Comparison of ENCODE assay signal across 18 cellular contexts in genomic region chr2:141348481-141348880, GRCh38.
DNase-seq lines count a peak whose midpoint lies in the region; ATAC-seq, FAIRE-seq and TF ChIP-seq lines count a peak whose summit lies in the region.
"Had no signal": no experiment of that assay in that cellular context is flagged by ENCODE, and none has a peak within 500 bp of the region (broad histone marks: within the 10 kb centered on the region; RNA-seq: fewer than 3 reads in every experiment).

No MANE protein-coding gene starts in this region.

- no peak overlapping the region for H3K27ac ChIP-seq in astrocyte (ENCODE audit: low read depth, low read length)
- no peak overlapping the region for H3K27ac ChIP-seq in fibroblast of lung (ENCODE audit: insufficient read depth, low read length)
- H3K27ac ChIP-seq: PC-9, SJCRH30 had no signal

- no peak overlapping the region for H3K4me2 ChIP-seq in astrocyte (ENCODE audit: low read length)
- no peak overlapping the region for H3K4me2 ChIP-seq in fibroblast of lung (ENCODE audit: extremely low read depth, insufficient read depth, low read length)
- H3K4me2 ChIP-seq: PC-9 had no signal

- no peak for FAIRE-seq in astrocyte (lab: Jason Lieb, UNC)

- H3K9ac ChIP-seq in astrocyte (ENCODE audit: low read length), result no peak overlapping the region
- H3K9ac ChIP-seq in fibroblast of lung (ENCODE audit: insufficient read depth, low read length), result no peak overlapping the region

- H3K27me3 ChIP-seq in astrocyte (ENCODE audit: insufficient read depth, low read length), result no peaks in the 10 kb centered on the region
- H3K27me3 ChIP-seq in fibroblast of lung (ENCODE audit: control insufficient read depth, insufficient read depth, low read length), result no peaks in the 10 kb centered on the region
- H3K27me3 ChIP-seq: BE2C, SJCRH30 had no signal

- no peaks in the 10 kb centered on the region for H3K27me3 Mint-ChIP-seq in astrocyte (ENCODE audit: low read depth, unreplicated experiment)
- H3K27me3 Mint-ChIP-seq in activated naive CD8-positive, alpha-beta T cell treated with anti-CD3 and anti-CD28 coated beads, Interleukin-2, amount 50 U/mL, for 24 hours, result no peaks in the 10 kb centered on the region
- H3K27me3 Mint-ChIP-seq: CD4-positive, alpha-beta T cell had no signal

- H3K9me3 Mint-ChIP-seq in astrocyte (ENCODE audit: unreplicated experiment), result peaks cover 2% of the 10 kb centered on the region
- H3K9me3 Mint-ChIP-seq in activated naive CD8-positive, alpha-beta T cell treated with anti-CD3 and anti-CD28 coated beads, Interleukin-2, amount 50 U/mL, for 24 hours, result peaks cover 29% of the 10 kb centered on the region

- H3K36me3 ChIP-seq in astrocyte (ENCODE audit: insufficient read depth, low read length) (no peaks in the 10 kb centered on the region), fibroblast of lung (ENCODE audit: control insufficient read depth, insufficient read depth, low read length) (no peaks in the 10 kb centered on the region)
- H3K36me3 ChIP-seq: BE2C, SJCRH30 had no signal

- TF ChIP-seq CTCF in HFF-Myc (IDR thresholded peaks at IDR 0.05; ENCODE audit: low read depth, low read length, missing control alignments) (no peak), astrocyte (IDR thresholded peaks at IDR 0.05; ENCODE audit: insufficient read depth, low read depth, low read length) (no peak), fibroblast of lung (conservative IDR thresholded peaks at IDR 0.05 in 1 of 2, IDR thresholded peaks at IDR 0.05 in 1 of 2; ENCODE audit: low read depth in 1 of 2, low read length in 2 of 2) (no peak)

- H3K36me3 Mint-ChIP-seq in astrocyte (ENCODE audit: low read depth, unreplicated experiment), result no peaks in the 10 kb centered on the region
- H3K36me3 Mint-ChIP-seq in activated naive CD8-positive, alpha-beta T cell treated with anti-CD3 and anti-CD28 coated beads, Interleukin-2, amount 50 U/mL, for 24 hours (ENCODE audit: low read depth), result no peaks in the 10 kb centered on the region

- H3K9me3 ChIP-seq in astrocyte (ENCODE audit: insufficient read depth, low read depth, low read length) (no peaks in the 10 kb centered on the region), fibroblast of lung (ENCODE audit: control insufficient read depth, insufficient read depth, low read depth, low read length) (no peaks in the 10 kb centered on the region)
- H3K9me3 ChIP-seq: BE2C had no signal

- no peak overlapping the region for H3K27ac Mint-ChIP-seq in astrocyte (ENCODE audit: unreplicated experiment)
- no peak overlapping the region for H3K27ac Mint-ChIP-seq in activated naive CD8-positive, alpha-beta T cell treated with anti-CD3 and anti-CD28 coated beads, Interleukin-2, amount 50 U/mL, for 24 hours
- H3K27ac Mint-ChIP-seq: CD4-positive, alpha-beta T cell had no signal

- ATAC-seq in activated naive CD8-positive, alpha-beta T cell treated with anti-CD3 and anti-CD28 coated beads, Interleukin-2, amount 50 U/mL, for 24 hours, result no peak
- ATAC-seq: HCT116 had no signal

- H3K4me3 Mint-ChIP-seq in astrocyte (ENCODE audit: unreplicated experiment), result no peak overlapping the region
- no peak overlapping the region for H3K4me3 Mint-ChIP-seq in activated naive CD8-positive, alpha-beta T cell treated with anti-CD3 and anti-CD28 coated beads, Interleukin-2, amount 50 U/mL, for 24 hours
- H3K4me3 Mint-ChIP-seq: CD4-positive, alpha-beta T cell had no signal

- H3K4me1 Mint-ChIP-seq in astrocyte (ENCODE audit: low read depth, unreplicated experiment), result peaks cover 3% of the 10 kb centered on the region
- H3K4me1 Mint-ChIP-seq in activated naive CD8-positive, alpha-beta T cell treated with anti-CD3 and anti-CD28 coated beads, Interleukin-2, amount 50 U/mL, for 24 hours, result no peaks in the 10 kb centered on the region

- H3K4me3 ChIP-seq in HFF-Myc (replicated peaks; ENCODE audit: low read depth, low read length), result no peak overlapping the region
- no peak overlapping the region for H3K4me3 ChIP-seq in astrocyte (ENCODE audit: insufficient read depth, low read depth, low read length)
- no peak overlapping the region for H3K4me3 ChIP-seq in fibroblast of lung (replicated peaks in 1 of 4; ENCODE audit: control extremely low read depth in 1 of 4, insufficient read depth in 1 of 4, low read depth in 3 of 4, low read length in 4 of 4)
- H3K4me3 ChIP-seq: PC-9, SJCRH30 had no signal

- DNase-seq in HFF-Myc (ENCODE audit: extremely low read depth, low read depth) (peak; percentile 44), astrocyte (ENCODE audit: low read depth) (peak; percentile 32), fibroblast of lung (ENCODE audit: low read depth in 2 of 2) (peak; percentile 37 to 79), iPS-NIHi7 (ENCODE audit: extremely low spot score) (no peak), NCI-H510A (lab: John Stamatoyannopoulos, UW) (no peak)
- no peak for DNase-seq in activated naive CD8-positive, alpha-beta T cell treated with anti-CD3 and anti-CD28 coated beads, Interleukin-2, amount 50 U/mL, for 24 hours
- DNase-seq in activated CD4-positive, alpha-beta T cell treated with anti-CD3 and anti-CD28 coated beads for 48 hours, result no peak
- DNase-seq: BE2C; CD4-positive, alpha-beta T cell; DMS53; NCI-H1048; NCI-H1436 treated with DMSO at 0.1 percent for 48 hours; NCI-H2081; NCI-H510A treated with DMSO at 0.1 percent for 48 hours; NCI-H82; PC-9; SJCRH30 had no signal

- H3K4me1 ChIP-seq in astrocyte (ENCODE audit: insufficient read depth, low read length) (no peaks in the 10 kb centered on the region), fibroblast of lung (ENCODE audit: control insufficient read depth, extremely low read depth, insufficient read depth, low read length) (no peaks in the 10 kb centered on the region)
- H3K4me1 ChIP-seq: BE2C, SJCRH30 had no signal

- H4K20me1 ChIP-seq in astrocyte (ENCODE audit: insufficient read depth, low read length) (no peaks in the 10 kb centered on the region), fibroblast of lung (ENCODE audit: control insufficient read depth, extremely low read depth, insufficient read depth, low read length) (no peaks in the 10 kb centered on the region)

- H2AFZ ChIP-seq in astrocyte (ENCODE audit: low read depth, low read length), result no peak overlapping the region
- no peak overlapping the region for H2AFZ ChIP-seq in fibroblast of lung (ENCODE audit: low read length)
- H2AFZ ChIP-seq: PC-9 had no signal

- H3K79me2 ChIP-seq in astrocyte (ENCODE audit: insufficient read depth, low read length) (no peaks in the 10 kb centered on the region), fibroblast of lung (ENCODE audit: control insufficient read depth, insufficient read depth, low read length) (no peaks in the 10 kb centered on the region)

Comparison
In these comparisons a context has a peak if more than half of its experiments do, and no peak if none do; other contexts are left out.
1. DNase-seq: peak in HFF-Myc (single experiment), astrocyte (single experiment) and fibroblast of lung (2 of 2); none in activated naive CD8-positive, alpha-beta T cell treated with anti-CD3 and anti-CD28 coated beads, Interleukin-2, amount 50 U/mL, for 24 hours (single experiment), activated CD4-positive, alpha-beta T cell treated with anti-CD3 and anti-CD28 coated beads for 48 hours (single experiment), iPS-NIHi7 (single experiment) and NCI-H510A (single experiment).